ENCODE assay signal across 8 cellular contexts in the genomic region with DNA sequence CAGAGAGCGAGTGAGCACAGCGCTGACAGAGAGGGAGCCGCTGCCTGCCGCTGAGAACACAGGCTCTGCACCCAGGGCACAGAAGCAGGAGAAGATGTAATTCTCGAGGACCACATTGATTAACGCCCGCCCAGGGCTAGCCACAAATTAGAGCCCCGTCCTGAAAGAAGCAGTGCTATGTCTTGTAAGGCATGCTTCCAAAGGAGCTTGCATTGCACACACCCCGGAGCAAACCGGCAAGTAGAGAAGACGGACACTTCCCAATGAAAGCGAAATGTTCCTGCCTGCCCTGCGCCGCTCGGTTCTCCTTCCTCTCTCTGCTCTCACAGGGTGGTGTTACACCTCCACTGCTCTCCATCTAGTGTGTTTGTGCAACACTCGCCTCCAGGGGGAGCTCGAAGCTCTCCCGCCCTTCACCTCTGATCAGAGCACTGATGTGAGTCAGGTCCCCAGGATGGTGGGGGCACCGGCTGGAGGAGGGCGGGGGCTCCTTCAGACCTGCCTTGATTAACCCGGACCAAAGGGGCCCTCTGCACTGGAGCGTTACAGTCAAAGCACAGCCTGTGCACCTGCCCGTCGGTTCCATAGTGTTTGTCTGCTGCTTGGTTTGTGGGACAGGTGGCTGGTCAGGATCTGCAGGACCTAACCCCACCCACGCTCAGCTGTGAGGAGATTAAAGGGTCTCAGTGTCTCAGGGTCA.
DNase-seq lines count a peak whose midpoint lies in the region; ATAC-seq lines count a peak whose summit lies in the region.

No MANE protein-coding gene starts in this region.

- H3K27me3 Mint-ChIP-seq in naive thymus-derived CD4-positive, alpha-beta T cell = peaks cover 29 to 61% (median 34%) of the 10 kb centered on the region in 5 donors

- peak overlapping the region in 1 of 9 donors; percentile 59 for H3K27ac Mint-ChIP-seq in naive thymus-derived CD4-positive, alpha-beta T cell

- H3K36me3 ChIP-seq in effector memory CD4-positive, alpha-beta T cell (ENCODE audit: control insufficient read depth, insufficient read depth, low read length) = no peaks in the 10 kb centered on the region
- no peaks in the 10 kb centered on the region for H3K36me3 ChIP-seq in naive thymus-derived CD4-positive, alpha-beta T cell (ENCODE audit: control insufficient read depth in 2 of 3, insufficient read depth in 3 of 3, low read length in 3 of 3)

- peaks cover 5 to 16% (median 12%) of the 10 kb centered on the region in 7 donors for H3K4me1 Mint-ChIP-seq in naive thymus-derived CD4-positive, alpha-beta T cell

- ATAC-seq in GM19397 (IDR thresholded peaks at IDR 0.05; ENCODE audit: unreplicated experiment) (peak; percentile 84), HG03457 (IDR thresholded peaks at IDR 0.05; ENCODE audit: unreplicated experiment) (peak; percentile 78)
- peak; percentile 77 for ATAC-seq in naive thymus-derived CD4-positive, alpha-beta T cell

- POLR2A ChIA-PET in naive thymus-derived CD4-positive, alpha-beta T cell (lab: Charles Lee) = no interaction called here

- no peaks in the 10 kb centered on the region for H3K4me1 ChIP-seq in effector memory CD4-positive, alpha-beta T cell (ENCODE audit: control insufficient read depth, insufficient read depth, low read length, poor library complexity, severe bottlenecking)
- no peaks in the 10 kb centered on the region for H3K4me1 ChIP-seq in naive thymus-derived CD4-positive, alpha-beta T cell (ENCODE audit: control insufficient read depth in 2 of 2, insufficient read depth in 2 of 2, low read length in 2 of 2)

- peak overlapping the region; percentile 27 to 77 (median 56) for H3K4me3 Mint-ChIP-seq in naive thymus-derived CD4-positive, alpha-beta T cell

- H3K9me3 ChIP-seq in effector memory CD4-positive, alpha-beta T cell (ENCODE audit: control insufficient read depth, low read length) = no peaks in the 10 kb centered on the region
- H3K9me3 ChIP-seq in naive thymus-derived CD4-positive, alpha-beta T cell (ENCODE audit: control insufficient read depth in 2 of 3, low read length in 3 of 3) = no peaks in the 10 kb centered on the region

- DNase-seq in COLO829 (ENCODE audit: low spot score) = peak; percentile 27
- DNase-seq in NCI-H510A (lab: John Stamatoyannopoulos, UW) = peak; percentile 90
- peak; percentile 41 to 50 for DNase-seq in activated CD4-positive, alpha-beta T cell treated with anti-CD3 and anti-CD28 coated beads, Interleukin-2, amount 50 U/mL, for 24 hours (ENCODE audit: low read depth in 1 of 2, low spot score in 1 of 2)
- peak in 2 of 3 donors; percentile 5 to 11 for DNase-seq in effector memory CD4-positive, alpha-beta T cell
- DNase-seq in naive thymus-derived CD4-positive, alpha-beta T cell = peak in 7 of 9 donors; percentile 28 to 64 (median 36)
- DNase-seq in substantia nigra (lab: John Stamatoyannopoulos, UW) = peak in 41 of 49 donors; percentile 8 to 74 (median 40)

- no peaks in the 10 kb centered on the region for H3K9me3 Mint-ChIP-seq in naive thymus-derived CD4-positive, alpha-beta T cell

- peaks cover 0 to 4% (median 0%) of the 10 kb centered on the region in 5 donors for H3K36me3 Mint-ChIP-seq in naive thymus-derived CD4-positive, alpha-beta T cell

- intact Hi-C loops in naive thymus-derived CD4-positive, alpha-beta T cell (cut with micrococcal nuclease) = no loop called here

- peaks cover 6% of the 10 kb centered on the region for H3K27me3 ChIP-seq in effector memory CD4-positive, alpha-beta T cell (replicated peaks; ENCODE audit: control insufficient read depth, insufficient read depth, low read length, poor library complexity, severe bottlenecking)
- H3K27me3 ChIP-seq in naive thymus-derived CD4-positive, alpha-beta T cell (ENCODE audit: control insufficient read depth in 2 of 2, insufficient read depth in 2 of 2, low read length in 2 of 2) = peaks cover 0 to 7% of the 10 kb centered on the region in 2 donors

- no peak overlapping the region for H3K4me3 ChIP-seq in effector memory CD4-positive, alpha-beta T cell (ENCODE audit: insufficient read depth, low read depth, low read length, poor library complexity, severe bottlenecking)
- H3K4me3 ChIP-seq in naive thymus-derived CD4-positive, alpha-beta T cell (ENCODE audit: low read length) = no peak overlapping the region

- CTCF ChIA-PET in naive thymus-derived CD4-positive, alpha-beta T cell (lab: Charles Lee) = interaction anchor here (0.7 to 1.7 kb wide), 3 partner anchors 8 to 63 kb away, joined by 3 to 6 read pairs (median 4); no protein-coding TSS in a partner anchor

- no peak overlapping the region for H3K27ac ChIP-seq in effector memory CD4-positive, alpha-beta T cell (ENCODE audit: insufficient read depth, low read length, poor library complexity, severe bottlenecking)
- no peak overlapping the region for H3K27ac ChIP-seq in naive thymus-derived CD4-positive, alpha-beta T cell (ENCODE audit: low read depth, low read length)
- H3K27ac ChIP-seq in substantia nigra (ENCODE audit: low read depth, low read length, poor library complexity, severe bottlenecking) = no peak overlapping the region

Comparison
In these comparisons a context has a peak if more than half of its experiments do, and no peak if none do; other contexts are left out.
1. DNase-seq: peak in every context shown above with its lines; median percentile 90 in NCI-H510A; 46 in activated CD4-positive, alpha-beta T cell treated with anti-CD3 and anti-CD28 coated beads, Interleukin-2, amount 50 U/mL, for 24 hours; 40 in substantia nigra; 36 in naive thymus-derived CD4-positive, alpha-beta T cell; 27 in COLO829; 8 in effector memory CD4-positive, alpha-beta T cell.